ENCODE assay signal across 18 cellular contexts in the genomic region with DNA sequence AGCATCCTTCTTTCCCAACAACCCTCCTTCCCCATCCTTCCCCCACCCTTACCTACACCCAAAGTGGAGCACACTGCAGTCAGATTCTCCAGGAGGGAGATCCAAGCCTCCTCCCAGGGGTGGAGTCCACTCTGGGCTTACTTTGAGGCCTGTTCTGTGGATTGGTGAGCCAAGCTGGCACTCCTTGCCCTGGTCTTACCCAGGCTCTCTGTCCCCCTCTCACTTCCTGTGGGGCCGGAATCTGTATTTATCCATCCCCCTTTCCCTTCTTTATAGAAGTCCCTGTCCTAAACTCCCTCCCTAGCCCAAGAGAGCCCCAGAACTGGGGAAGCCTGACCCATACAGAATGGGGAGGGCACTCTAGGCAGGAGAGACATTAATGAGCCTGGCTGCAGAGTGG. TPM values are rescaled to one million over a fixed set of nuclear protein-coding genes. Genes with fewer than 3 reads are reported as not detected.
DNase-seq lines count a peak whose midpoint lies in the region; ATAC-seq and TF ChIP-seq lines count a peak whose summit lies in the region.
"Had no signal": no experiment of that assay in that cellular context is flagged by ENCODE, and none has a peak within 500 bp of the region (broad histone marks: within the 10 kb centered on the region; RNA-seq: fewer than 3 reads in every experiment).

No MANE protein-coding gene starts in this region.

- in situ Hi-C loops in G401 (cut with HindIII; ENCODE audit: low sequenced_read_pairs), result no loop called here

- H3K36me3 Mint-ChIP-seq in osteocyte (ENCODE audit: unreplicated experiment), result peaks cover 4% of the 10 kb centered on the region
- H3K36me3 Mint-ChIP-seq: IgD-negative memory B cell had no signal

- peak overlapping the region; percentile 38 for H3K27ac Mint-ChIP-seq in osteocyte (ENCODE audit: unreplicated experiment)
- H3K27ac Mint-ChIP-seq: H9 had no signal

- peaks cover 17% of the 10 kb centered on the region for H3K4me1 Mint-ChIP-seq in osteocyte (ENCODE audit: unreplicated experiment)

- POLR2A ChIA-PET in HEK293T (lab: Yijun Ruan, JAX), result no interaction called here

- CTCF ChIA-PET in HEK293T (lab: Yijun Ruan, JAX), result no interaction called here

- H3K4me3 ChIP-seq in coronary artery, result no peak overlapping the region
- no peak overlapping the region for H3K4me3 ChIP-seq in WERI-Rb-1 (ENCODE audit: low read depth, low read length)
- H3K4me3 ChIP-seq: A549, GM12878 had no signal

- TF ChIP-seq CTCF in coronary artery (IDR thresholded peaks at IDR 0.05) (no peak), osteocyte (IDR thresholded peaks at IDR 0.05) (no peak), WERI-Rb-1 (IDR thresholded peaks at IDR 0.05; ENCODE audit: low read depth, low read length) (no peak)

- no peak for ATAC-seq in HG02588 (IDR thresholded peaks at IDR 0.05; ENCODE audit: unreplicated experiment)
- ATAC-seq: A549, GM12878, HepG2 had no signal

- peaks cover 2% of the 10 kb centered on the region for H3K27me3 ChIP-seq in WERI-Rb-1 (ENCODE audit: insufficient read depth, low read depth, severe bottlenecking)

- H3K4me3 Mint-ChIP-seq in osteocyte (ENCODE audit: unreplicated experiment), result no peak overlapping the region
- H3K4me3 Mint-ChIP-seq: IgD-negative memory B cell had no signal

- DNase-seq in activated CD8-positive, alpha-beta memory T cell treated with anti-CD3 and anti-CD28 coated beads for 24 hours, result peak; percentile 43
- no peak for DNase-seq in activated CD8-positive, alpha-beta memory T cell treated with anti-CD3 and anti-CD28 coated beads, Interleukin-2, amount 50 U/mL, for 48 hours
- DNase-seq in coronary artery (ENCODE audit: low spot score) (no peak), osteocyte (ENCODE audit: extremely low spot score, unreplicated experiment) (no peak), G401 (ENCODE audit: low spot score) (no peak), WERI-Rb-1 (no peak), HEK293T (ENCODE audit: extremely low spot score) (no peak)
- DNase-seq: AML-193; Caco-2; CD4-positive, alpha-beta T cell; H9 had no signal

- H3K9me3 ChIP-seq in WERI-Rb-1 (ENCODE audit: severe bottlenecking), result no peaks in the 10 kb centered on the region
- H3K9me3 ChIP-seq: A549, Caco-2 had no signal

- no peaks in the 10 kb centered on the region for H3K27me3 Mint-ChIP-seq in osteocyte (ENCODE audit: unreplicated experiment)
- H3K27me3 Mint-ChIP-seq: CD4-positive, alpha-beta T cell; IgD-negative memory B cell had no signal

- H3K9me3 Mint-ChIP-seq in osteocyte (ENCODE audit: unreplicated experiment), result no peaks in the 10 kb centered on the region
- H3K9me3 Mint-ChIP-seq: CD4-positive, alpha-beta T cell; IgD-negative memory B cell had no signal

- peak overlapping the region; percentile 14 to 26 for H3K27ac ChIP-seq in coronary artery
- H3K27ac ChIP-seq in WERI-Rb-1, result no peak overlapping the region
- H3K27ac ChIP-seq: 22Rv1, A549, C4-2B had no signal

- peaks cover 4% of the 10 kb centered on the region for H3K36me3 ChIP-seq in WERI-Rb-1

TF ChIP-seq in HEK293T, 16 proteins besides CTCF, POLR2A, EP300 and RAD21:
- TF ChIP-seq BHLHE40 (IDR thresholded peaks at IDR 0.05; ENCODE audit: borderline replicate concordance) (no peak), LEF1 (IDR thresholded peaks at IDR 0.05; ENCODE audit: borderline replicate concordance) (no peak), NFRKB (IDR thresholded peaks at IDR 0.05) (no peak), L3MBTL2 (conservative IDR thresholded peaks at IDR 0.05) (no peak), ARNT (IDR thresholded peaks at IDR 0.05) (no peak), FOXK2 (IDR thresholded peaks at IDR 0.05) (no peak), FOXM1 (IDR thresholded peaks at IDR 0.05; ENCODE audit: borderline replicate concordance) (no peak), HDGF (IDR thresholded peaks at IDR 0.05; ENCODE audit: borderline replicate concordance) (no peak), FOXA1 (IDR thresholded peaks at IDR 0.05) (no peak), TARDBP (IDR thresholded peaks at IDR 0.05) (no peak), SP1 (IDR thresholded peaks at IDR 0.05) (no peak), CTBP1 (IDR thresholded peaks at IDR 0.05; ENCODE audit: borderline replicate concordance) (no peak), ZNF384 (IDR thresholded peaks at IDR 0.05) (no peak), SUZ12 (IDR thresholded peaks at IDR 0.05) (no peak), ELF4 (IDR thresholded peaks at IDR 0.05) (no peak), PKNOX1 (IDR thresholded peaks at IDR 0.05) (no peak)

RNA-seq across cellular contexts. Expression of gene TSPYL2, which starts 3.2 kb away (rescaled TPM):
- total RNA-seq in osteocyte, result 19.5 and 26.2 TPM in 2 replicates
- 21.7 and 32.0 TPM in 2 replicates for total RNA-seq in G401 (2014; rRNA removed; shearing (Covaris generic))

RNA-seq across cellular contexts. Expression of gene KANTR, which starts 15.0 kb away (rescaled TPM):
- total RNA-seq in osteocyte, result 12.4 and 13.7 TPM in 2 replicates
- 1.5 and 4.7 TPM in 2 replicates for total RNA-seq in G401 (2014; rRNA removed; shearing (Covaris generic))

RNA-seq across cellular contexts. Expression of gene GPR173, which starts 30.4 kb away (rescaled TPM):
- 12.6 and 17.3 TPM in 2 replicates for total RNA-seq in osteocyte
- total RNA-seq in G401 (2014; rRNA removed; shearing (Covaris generic)), result not detected in 2 replicates
- total RNA-seq: CD4-positive, alpha-beta T cell; HepG2 had no signal

Comparison
In these comparisons a context has a peak if more than half of its experiments do, and no peak if none do; other contexts are left out.
1. RNA of gene GPR173, which starts 30.4 kb away (total RNA-seq): 12.6 to 17.3 TPM in osteocyte; not detected in G401; every median in the first group is over 10 times any median in the second.